ENCODE assay signal across 8 cellular contexts in the genomic region with DNA sequence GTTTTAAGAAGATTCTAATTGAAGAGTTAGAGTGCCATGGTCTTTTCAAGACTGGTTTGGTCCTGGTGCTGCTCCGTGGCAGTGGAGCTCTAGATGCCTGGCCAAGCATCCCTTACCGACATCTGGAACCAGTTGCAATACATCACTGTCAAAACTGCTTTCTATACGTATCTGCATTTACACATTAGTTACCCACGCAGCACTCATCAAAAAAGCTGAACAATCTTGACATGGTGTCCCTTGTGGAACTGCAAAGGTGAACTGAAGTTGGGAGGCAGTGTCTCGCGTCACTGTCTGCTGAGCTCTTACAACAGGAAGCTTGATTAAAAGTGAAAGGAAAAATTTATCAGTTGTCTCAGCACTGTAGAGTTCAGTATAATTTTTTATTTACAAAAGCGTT.
DNase-seq lines count a peak whose midpoint lies in the region; ATAC-seq and TF ChIP-seq lines count a peak whose summit lies in the region.

No MANE protein-coding gene starts in this region.

- H3K36me3 Mint-ChIP-seq in CD8-positive, alpha-beta T cell = no peaks in the 10 kb centered on the region
- peaks cover 2% of the 10 kb centered on the region for H3K36me3 Mint-ChIP-seq in activated CD4-positive, alpha-beta T cell treated with anti-CD3 and anti-CD28 coated beads for 36 hours (ENCODE audit: low read depth)

- H3K4me1 ChIP-seq in CD8-positive, alpha-beta T cell (ENCODE audit: insufficient read depth, low read length) = peaks cover 13% of the 10 kb centered on the region
- peaks cover 40% of the 10 kb centered on the region for H3K4me1 ChIP-seq in endocrine pancreas (ENCODE audit: control insufficient read depth, insufficient read depth, low read length)
- no peaks in the 10 kb centered on the region for H3K4me1 ChIP-seq in ovary (ENCODE audit: insufficient read depth)

- CTCF ChIA-PET in CD8-positive, alpha-beta T cell (lab: Charles Lee) = interaction anchor here (0.6 to 1.1 kb wide), 3 partner anchors 106 to 377 kb away, joined by 3 to 4 read pairs (median 3); no protein-coding TSS in a partner anchor
- CTCF ChIA-PET in activated CD4-positive, alpha-beta T cell treated with anti-CD3 and anti-CD28 coated beads for 36 hours (lab: Charles Lee) = interaction anchor here (0.6 to 1.7 kb wide), 8 partner anchors 9 to 529 kb away, joined by 3 to 5 read pairs (median 4); no protein-coding TSS in a partner anchor
- CTCF ChIA-PET in HEK293T (lab: Yijun Ruan, JAX) (interaction anchor here (0.6 kb wide), 1 partner anchor 27 kb away, joined by 3 read pairs; no protein-coding TSS in a partner anchor), RWPE1 (lab: Yijun Ruan, JAX) (interaction anchor here (0.7 kb wide), 1 partner anchor 419 kb away, joined by 3 read pairs; no protein-coding TSS in a partner anchor)

- peak; percentile 16 to 78 (median 54) for DNase-seq in CD8-positive, alpha-beta T cell
- peak; percentile 70 for DNase-seq in activated CD4-positive, alpha-beta T cell treated with anti-CD3 and anti-CD28 coated beads for 36 hours
- DNase-seq in ovary (peak in 2 of 5 donors; percentile 28 to 33), HEK293T (ENCODE audit: extremely low spot score) (no peak), Kasumi-1 (lab: John Stamatoyannopoulos, UW) (no peak), RWPE1 (ENCODE audit: low spot score) (no peak)

- no peak for TF ChIP-seq CTCF in CD8-positive, alpha-beta T cell (IDR thresholded peaks at IDR 0.05)
- TF ChIP-seq CTCF in ovary (IDR thresholded peaks at IDR 0.05) = no peak
- TF ChIP-seq CTCF in RWPE1 (conservative IDR thresholded peaks at IDR 0.05; ENCODE audit: low read depth) = no peak

- peak; percentile 97 for ATAC-seq in CD8-positive, alpha-beta T cell
- peak; percentile 61 for ATAC-seq in HG02885 (IDR thresholded peaks at IDR 0.05; ENCODE audit: poor library complexity, unreplicated experiment)
- peak; percentile 97 for ATAC-seq in activated CD4-positive, alpha-beta T cell treated with anti-CD3 and anti-CD28 coated beads for 36 hours

- no peak for TF ChIP-seq EP300 in ovary (IDR thresholded peaks at IDR 0.05)

- H3K9me3 Mint-ChIP-seq in CD8-positive, alpha-beta T cell = no peaks in the 10 kb centered on the region
- no peaks in the 10 kb centered on the region for H3K9me3 Mint-ChIP-seq in activated CD4-positive, alpha-beta T cell treated with anti-CD3 and anti-CD28 coated beads for 36 hours (ENCODE audit: low read depth)

- no peaks in the 10 kb centered on the region for H3K9me3 ChIP-seq in CD8-positive, alpha-beta T cell (ENCODE audit: low read length)
- H3K9me3 ChIP-seq in endocrine pancreas (ENCODE audit: control insufficient read depth, low read length) (no peaks in the 10 kb centered on the region), ovary (no peaks in the 10 kb centered on the region)

- no peak for TF ChIP-seq POLR2A in ovary (IDR thresholded peaks at IDR 0.05)

- peak overlapping the region; percentile 83 for H3K4me3 Mint-ChIP-seq in CD8-positive, alpha-beta T cell
- H3K4me3 Mint-ChIP-seq in activated CD4-positive, alpha-beta T cell treated with anti-CD3 and anti-CD28 coated beads for 36 hours = peak overlapping the region; percentile 72

- WGBS in ovary, 3 donors = 2 to 10% (median 8%) methylated on average over 7 of the region's 7 CpGs

- H3K4me1 Mint-ChIP-seq in CD8-positive, alpha-beta T cell (ENCODE audit: low read depth) = peaks cover 44% of the 10 kb centered on the region
- H3K4me1 Mint-ChIP-seq in activated CD4-positive, alpha-beta T cell treated with anti-CD3 and anti-CD28 coated beads for 36 hours = peaks cover 26% of the 10 kb centered on the region

- H3K4me3 ChIP-seq in CD8-positive, alpha-beta T cell (ENCODE audit: low read depth, low read length) = peak overlapping the region; percentile 45
- H3K4me3 ChIP-seq in endocrine pancreas (ENCODE audit: control insufficient read depth, insufficient read depth, low read length) (peak overlapping the region; percentile 77), ovary (peak overlapping the region; percentile 10)

- no peaks in the 10 kb centered on the region for H3K27me3 Mint-ChIP-seq in CD8-positive, alpha-beta T cell (ENCODE audit: low read depth)
- H3K27me3 Mint-ChIP-seq in activated CD4-positive, alpha-beta T cell treated with anti-CD3 and anti-CD28 coated beads for 36 hours = no peaks in the 10 kb centered on the region

- POLR2A ChIA-PET in CD8-positive, alpha-beta T cell (lab: Charles Lee) = interaction anchor here (0.8 to 1.5 kb wide), 4 partner anchors 9 to 183 kb away, joined by 3 to 4 read pairs (median 3); no protein-coding TSS in a partner anchor
- POLR2A ChIA-PET in activated CD4-positive, alpha-beta T cell treated with anti-CD3 and anti-CD28 coated beads for 36 hours (lab: Charles Lee) = interaction anchor here (0.9 kb wide), 1 partner anchor 84 kb away, joined by 3 read pairs; no protein-coding TSS in a partner anchor
- POLR2A ChIA-PET in HEK293T (lab: Yijun Ruan, JAX) = no interaction called here
- POLR2A ChIA-PET in RWPE1 (lab: Yijun Ruan, JAX; ENCODE audit: low non-redundant PET) = no interaction called here

- no peaks in the 10 kb centered on the region for H3K27me3 ChIP-seq in CD8-positive, alpha-beta T cell (ENCODE audit: insufficient read depth, low read length)
- H3K27me3 ChIP-seq in endocrine pancreas (ENCODE audit: control insufficient read depth, insufficient read depth, low read length) (no peaks in the 10 kb centered on the region), ovary (no peaks in the 10 kb centered on the region)

- intact Hi-C loops in CD8-positive, alpha-beta T cell (cut with DNase I, micrococcal nuclease) = loop anchor here (5.0 kb wide), 2 partner anchors 58 to 122 kb away; a partner anchor contains a TSS
- intact Hi-C loops in activated CD4-positive, alpha-beta T cell treated with anti-CD3 and anti-CD28 coated beads for 36 hours (cut with DNase I, micrococcal nuclease) = loop anchor here (5.0 kb wide), 2 partner anchors 82 to 122 kb away; a partner anchor contains a TSS
- intact Hi-C loops in ovary (cut with DNase I) = no loop called here

- H3K27ac Mint-ChIP-seq in CD8-positive, alpha-beta T cell = peak overlapping the region; percentile 95
- peak overlapping the region; percentile 78 for H3K27ac Mint-ChIP-seq in activated CD4-positive, alpha-beta T cell treated with anti-CD3 and anti-CD28 coated beads for 36 hours

- H3K27ac ChIP-seq in CD8-positive, alpha-beta T cell (ENCODE audit: low read depth, low read length) = peak overlapping the region; percentile 58
- H3K27ac ChIP-seq in ovary = peak overlapping the region in 1 of 2 donors; percentile 45
- H3K27ac ChIP-seq in RWPE1 = no peak overlapping the region

- H3K36me3 ChIP-seq in CD8-positive, alpha-beta T cell (ENCODE audit: insufficient read depth, low read length) = no peaks in the 10 kb centered on the region
- H3K36me3 ChIP-seq in endocrine pancreas (ENCODE audit: control insufficient read depth, insufficient read depth, low read length) (no peaks in the 10 kb centered on the region), ovary (no peaks in the 10 kb centered on the region)

- H3K9ac ChIP-seq in endocrine pancreas (ENCODE audit: control insufficient read depth, insufficient read depth, low read length) = no peak overlapping the region

TF ChIP-seq in HEK293T, 16 proteins besides CTCF, POLR2A, EP300 and RAD21:
- TF ChIP-seq BHLHE40 (IDR thresholded peaks at IDR 0.05; ENCODE audit: borderline replicate concordance) (no peak), FOXK2 (IDR thresholded peaks at IDR 0.05) (no peak), ARNT (IDR thresholded peaks at IDR 0.05) (no peak), FOXM1 (IDR thresholded peaks at IDR 0.05; ENCODE audit: borderline replicate concordance) (no peak), ELF4 (IDR thresholded peaks at IDR 0.05) (no peak), NFRKB (IDR thresholded peaks at IDR 0.05) (no peak), L3MBTL2 (conservative IDR thresholded peaks at IDR 0.05) (no peak), HDGF (IDR thresholded peaks at IDR 0.05; ENCODE audit: borderline replicate concordance) (no peak), LEF1 (IDR thresholded peaks at IDR 0.05; ENCODE audit: borderline replicate concordance) (no peak), SP1 (IDR thresholded peaks at IDR 0.05) (no peak), ZNF384 (IDR thresholded peaks at IDR 0.05) (no peak), CTBP1 (IDR thresholded peaks at IDR 0.05; ENCODE audit: borderline replicate concordance) (no peak), FOXA1 (IDR thresholded peaks at IDR 0.05) (no peak), TARDBP (IDR thresholded peaks at IDR 0.05) (no peak), SUZ12 (IDR thresholded peaks at IDR 0.05) (no peak)
- TF ChIP-seq, protein P1, sequence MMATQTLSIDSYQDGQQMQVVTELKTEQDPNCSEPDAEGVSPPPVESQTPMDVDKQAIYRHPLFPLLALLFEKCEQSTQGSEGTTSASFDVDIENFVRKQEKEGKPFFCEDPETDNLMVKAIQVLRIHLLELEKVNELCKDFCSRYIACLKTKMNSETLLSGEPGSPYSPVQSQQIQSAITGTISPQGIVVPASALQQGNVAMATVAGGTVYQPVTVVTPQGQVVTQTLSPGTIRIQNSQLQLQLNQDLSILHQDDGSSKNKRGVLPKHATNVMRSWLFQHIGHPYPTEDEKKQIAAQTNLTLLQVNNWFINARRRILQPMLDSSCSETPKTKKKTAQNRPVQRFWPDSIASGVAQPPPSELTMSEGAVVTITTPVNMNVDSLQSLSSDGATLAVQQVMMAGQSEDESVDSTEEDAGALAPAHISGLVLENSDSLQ (IDR thresholded peaks at IDR 0.05) = no peak

Comparison
In these comparisons a context has a peak if more than half of its experiments do, and no peak if none do; other contexts are left out.
1. DNase-seq: peak in CD8-positive, alpha-beta T cell (7 of 7) and activated CD4-positive, alpha-beta T cell treated with anti-CD3 and anti-CD28 coated beads for 36 hours (single experiment); none in HEK293T (single experiment), Kasumi-1 (0 of 2) and RWPE1 (single experiment).
2. H3K4me3 ChIP-seq: peak in every context shown above with its lines; median percentile 77 in endocrine pancreas; 45 in CD8-positive, alpha-beta T cell; 10 in ovary.
3. POLR2A ChIA-PET loops: an anchor here in CD8-positive, alpha-beta T cell (0.8 to 1.5 kb wide) and activated CD4-positive, alpha-beta T cell treated with anti-CD3 and anti-CD28 coated beads for 36 hours (0.9 kb wide); none called in HEK293T and RWPE1.
4. intact Hi-C loops: an anchor here in CD8-positive, alpha-beta T cell (5.0 kb wide) and activated CD4-positive, alpha-beta T cell treated with anti-CD3 and anti-CD28 coated beads for 36 hours (5.0 kb wide); none called in ovary.
5. Peak in every context shown above with its lines, with median percentiles within 50 percentile points of each other: ATAC-seq.